17 cellular contexts compared by ENCODE assay signal in genomic region chr6:137156650-137157049, GRCh38. TPM values are rescaled to one million over a fixed set of nuclear protein-coding genes. Genes with fewer than 3 reads are reported as not detected.
DNase-seq lines count a peak whose midpoint lies in the region; ATAC-seq and TF ChIP-seq lines count a peak whose summit lies in the region.
"Had no signal": no experiment of that assay in that cellular context is flagged by ENCODE, and none has a peak within 500 bp of the region (broad histone marks: within the 10 kb centered on the region; RNA-seq: fewer than 3 reads in every experiment).

No MANE protein-coding gene starts in this region.

- 76 to 95% (median 83%) methylated on average over 1 of the region's 1 CpG for WGBS in spleen, 5 donors

- no peak for TF ChIP-seq CTCF in activated CD8-positive, alpha-beta T cell treated with anti-CD3 and anti-CD28 coated beads for 36 hours (IDR thresholded peaks at IDR 0.05)
- no peak for TF ChIP-seq CTCF in spleen (IDR thresholded peaks at IDR 0.05 in 8 of 11, conservative IDR thresholded peaks at IDR 0.05 in 3 of 11)

- TF ChIP-seq POLR2A in spleen (IDR thresholded peaks at IDR 0.05), result no peak

- H3K4me3 Mint-ChIP-seq in activated CD8-positive, alpha-beta T cell treated with anti-CD3 and anti-CD28 coated beads, Interleukin-2, amount 10 ng/mL, durations not matched to agents 7 days and 5 days, result peak overlapping the region; percentile 7
- H3K4me3 Mint-ChIP-seq in activated CD8-positive, alpha-beta T cell treated with anti-CD3 and anti-CD28 coated beads for 36 hours, result no peak overlapping the region
- H3K4me3 Mint-ChIP-seq in activated T-helper 1 cell treated with anti-CD3 and anti-CD28 coated beads, Interleukin-12 subunit alpha, Interleukin-12 subunit beta, Interleukin-2, Interleukin-4 antibody, amounts not matched to agents 30 ng/mL and 10 ng/mL and 1 ng/mL, durations not matched to agents 14 hours and 24 hours and 36 hours, result peak overlapping the region; percentile 13
- H3K4me3 Mint-ChIP-seq: CD4-positive, CD25-positive, alpha-beta regulatory T cell had no signal

- peaks cover 43% of the 10 kb centered on the region for H3K4me1 Mint-ChIP-seq in activated CD8-positive, alpha-beta T cell treated with anti-CD3 and anti-CD28 coated beads, Interleukin-2, amount 10 ng/mL, durations not matched to agents 7 days and 5 days (ENCODE audit: low read depth)
- peaks cover 16% of the 10 kb centered on the region for H3K4me1 Mint-ChIP-seq in activated CD8-positive, alpha-beta T cell treated with anti-CD3 and anti-CD28 coated beads for 36 hours (ENCODE audit: low read depth)
- peaks cover 66% of the 10 kb centered on the region for H3K4me1 Mint-ChIP-seq in activated T-helper 1 cell treated with anti-CD3 and anti-CD28 coated beads, Interleukin-12 subunit alpha, Interleukin-12 subunit beta, Interleukin-2, Interleukin-4 antibody, amounts not matched to agents 30 ng/mL and 10 ng/mL and 1 ng/mL, durations not matched to agents 14 hours and 24 hours and 36 hours (ENCODE audit: low read depth)

- peaks cover 57% of the 10 kb centered on the region for H3K36me3 Mint-ChIP-seq in activated CD8-positive, alpha-beta T cell treated with anti-CD3 and anti-CD28 coated beads, Interleukin-2, amount 10 ng/mL, durations not matched to agents 7 days and 5 days (ENCODE audit: low read depth)
- H3K36me3 Mint-ChIP-seq in activated CD8-positive, alpha-beta T cell treated with anti-CD3 and anti-CD28 coated beads for 36 hours (ENCODE audit: low read depth), result no peaks in the 10 kb centered on the region
- peaks cover 34% of the 10 kb centered on the region for H3K36me3 Mint-ChIP-seq in activated T-helper 1 cell treated with anti-CD3 and anti-CD28 coated beads, Interleukin-12 subunit alpha, Interleukin-12 subunit beta, Interleukin-2, Interleukin-4 antibody, amounts not matched to agents 30 ng/mL and 10 ng/mL and 1 ng/mL, durations not matched to agents 14 hours and 24 hours and 36 hours (ENCODE audit: low read depth)
- H3K36me3 Mint-ChIP-seq: CD4-positive, CD25-positive, alpha-beta regulatory T cell had no signal

- intact Hi-C loops in activated CD8-positive, alpha-beta T cell treated with anti-CD3 and anti-CD28 coated beads for 36 hours (cut with micrococcal nuclease), result loop anchor here (5.0 kb wide), 1 partner anchor 71 kb away; no protein-coding TSS in a partner anchor
- intact Hi-C loops in activated T-helper 1 cell treated with anti-CD3 and anti-CD28 coated beads, Interleukin-12 subunit alpha, Interleukin-12 subunit beta, Interleukin-2, Interleukin-4 antibody, amounts not matched to agents 30 ng/mL and 10 ng/mL and 1 ng/mL, durations not matched to agents 14 hours and 24 hours and 36 hours (cut with micrococcal nuclease), result loop anchor here (1.0 to 10.0 kb wide), 5 partner anchors 9 to 818 kb away; partner anchors contain the start of gene IFNGR1
- intact Hi-C loops in spleen (cut with DNase I; ENCODE audit: low total_unique reads), result no loop called here

- no peaks in the 10 kb centered on the region for H3K36me3 ChIP-seq in spleen
- H3K36me3 ChIP-seq: SJCRH30 had no signal

- peak overlapping the region in 5 of 8 donors; percentile 53 to 82 (median 76) for H3K27ac ChIP-seq in spleen
- H3K27ac ChIP-seq: SJCRH30 had no signal

- H3K27me3 Mint-ChIP-seq in activated CD8-positive, alpha-beta T cell treated with anti-CD3 and anti-CD28 coated beads, Interleukin-2, amount 10 ng/mL, durations not matched to agents 7 days and 5 days (ENCODE audit: low read depth), result peaks cover 10% of the 10 kb centered on the region
- peaks cover 19% of the 10 kb centered on the region for H3K27me3 Mint-ChIP-seq in activated CD8-positive, alpha-beta T cell treated with anti-CD3 and anti-CD28 coated beads for 36 hours
- peaks cover 9% of the 10 kb centered on the region for H3K27me3 Mint-ChIP-seq in activated T-helper 1 cell treated with anti-CD3 and anti-CD28 coated beads, Interleukin-12 subunit alpha, Interleukin-12 subunit beta, Interleukin-2, Interleukin-4 antibody, amounts not matched to agents 30 ng/mL and 10 ng/mL and 1 ng/mL, durations not matched to agents 14 hours and 24 hours and 36 hours (ENCODE audit: insufficient read depth)

- H3K9me3 ChIP-seq in spleen, result peaks cover 0 to 4% (median 0%) of the 10 kb centered on the region in 8 donors
- H3K9me3 ChIP-seq: Caco-2 had no signal

- no peak overlapping the region for H3K4me3 ChIP-seq in spleen
- H3K4me3 ChIP-seq: SJCRH30 had no signal

- POLR2A ChIA-PET in activated CD8-positive, alpha-beta T cell treated with anti-CD3 and anti-CD28 coated beads, Interleukin-2, amount 10 ng/mL, durations not matched to agents 7 days and 5 days (lab: Charles Lee), result no interaction called here
- POLR2A ChIA-PET in activated CD8-positive, alpha-beta T cell treated with anti-CD3 and anti-CD28 coated beads for 36 hours (lab: Charles Lee), result no interaction called here

- DNase-seq in activated CD8-positive, alpha-beta T cell treated with anti-CD3 and anti-CD28 coated beads, Interleukin-2, amount 10 ng/mL, durations not matched to agents 7 days and 5 days, result no peak
- no peak for DNase-seq in activated CD8-positive, alpha-beta T cell treated with anti-CD3 and anti-CD28 coated beads for 36 hours
- DNase-seq in DMS79 treated with DMSO at 0.1 percent for 48 hours (lab: John Stamatoyannopoulos, UW), result peak; percentile 96
- DNase-seq in activated T-helper 1 cell treated with anti-CD3 and anti-CD28 coated beads, Interleukin-12 subunit alpha, Interleukin-12 subunit beta, Interleukin-2, Interleukin-4 antibody, amounts not matched to agents 30 ng/mL and 10 ng/mL and 1 ng/mL, durations not matched to agents 14 hours and 24 hours and 36 hours (ENCODE audit: low spot score), result no peak
- no peak for DNase-seq in spleen
- no peak for DNase-seq in germinal center (ENCODE audit: low spot score)
- DNase-seq: Caco-2; CD4-positive, CD25-positive, alpha-beta regulatory T cell; DMS153; NCI-H1417 treated with DMSO at 0.1 percent for 48 hours; NCI-H2029; NCI-H510A; NCI-H774; SJCRH30 had no signal

- peak overlapping the region; percentile 37 for H3K27ac Mint-ChIP-seq in activated CD8-positive, alpha-beta T cell treated with anti-CD3 and anti-CD28 coated beads, Interleukin-2, amount 10 ng/mL, durations not matched to agents 7 days and 5 days
- H3K27ac Mint-ChIP-seq in activated CD8-positive, alpha-beta T cell treated with anti-CD3 and anti-CD28 coated beads for 36 hours, result no peak overlapping the region
- no peak overlapping the region for H3K27ac Mint-ChIP-seq in activated T-helper 1 cell treated with anti-CD3 and anti-CD28 coated beads, Interleukin-12 subunit alpha, Interleukin-12 subunit beta, Interleukin-2, Interleukin-4 antibody, amounts not matched to agents 30 ng/mL and 10 ng/mL and 1 ng/mL, durations not matched to agents 14 hours and 24 hours and 36 hours

- no peaks in the 10 kb centered on the region for H3K27me3 ChIP-seq in spleen (replicated peaks in 1 of 7)
- H3K27me3 ChIP-seq: SJCRH30 had no signal

- H3K9me3 Mint-ChIP-seq in activated CD8-positive, alpha-beta T cell treated with anti-CD3 and anti-CD28 coated beads, Interleukin-2, amount 10 ng/mL, durations not matched to agents 7 days and 5 days (ENCODE audit: insufficient read depth), result peaks cover 25% of the 10 kb centered on the region
- peaks cover 1% of the 10 kb centered on the region for H3K9me3 Mint-ChIP-seq in activated CD8-positive, alpha-beta T cell treated with anti-CD3 and anti-CD28 coated beads for 36 hours
- H3K9me3 Mint-ChIP-seq in activated T-helper 1 cell treated with anti-CD3 and anti-CD28 coated beads, Interleukin-12 subunit alpha, Interleukin-12 subunit beta, Interleukin-2, Interleukin-4 antibody, amounts not matched to agents 30 ng/mL and 10 ng/mL and 1 ng/mL, durations not matched to agents 14 hours and 24 hours and 36 hours, result peaks cover 54% of the 10 kb centered on the region

- peaks cover 7 to 52% (median 21%) of the 10 kb centered on the region in 6 donors for H3K4me1 ChIP-seq in spleen
- H3K4me1 ChIP-seq: SJCRH30 had no signal

- CTCF ChIA-PET in activated CD8-positive, alpha-beta T cell treated with anti-CD3 and anti-CD28 coated beads, Interleukin-2, amount 10 ng/mL, durations not matched to agents 7 days and 5 days (lab: Charles Lee), result interaction anchor here (1.0 kb wide), 1 partner anchor 158 kb away, joined by 4 read pairs; no protein-coding TSS in a partner anchor
- CTCF ChIA-PET in activated CD8-positive, alpha-beta T cell treated with anti-CD3 and anti-CD28 coated beads for 36 hours (lab: Charles Lee), result no interaction called here

- no peak for ATAC-seq in activated CD8-positive, alpha-beta T cell treated with anti-CD3 and anti-CD28 coated beads, Interleukin-2, amount 10 ng/mL, durations not matched to agents 7 days and 5 days
- no peak for ATAC-seq in activated CD8-positive, alpha-beta T cell treated with anti-CD3 and anti-CD28 coated beads for 36 hours
- no peak for ATAC-seq in GM19452 (IDR thresholded peaks at IDR 0.05; ENCODE audit: unreplicated experiment)

RNA-seq across cellular contexts. Expression of gene IL22RA2, which starts 16.8 kb away (rescaled TPM):
- not detected for total RNA-seq in activated CD8-positive, alpha-beta T cell treated with anti-CD3 and anti-CD28 coated beads, Interleukin-2, amount 10 ng/mL, durations not matched to agents 7 days and 5 days
- total RNA-seq in activated CD8-positive, alpha-beta T cell treated with anti-CD3 and anti-CD28 coated beads for 36 hours, result not detected
- total RNA-seq in activated T-helper 1 cell treated with anti-CD3 and anti-CD28 coated beads, Interleukin-12 subunit alpha, Interleukin-12 subunit beta, Interleukin-2, Interleukin-4 antibody, amounts not matched to agents 30 ng/mL and 10 ng/mL and 1 ng/mL, durations not matched to agents 14 hours and 24 hours and 36 hours, result not detected in 2 replicates
- total RNA-seq in spleen, result 1 to 10 TPM in 1 of 7 donors, under 1 TPM in 2, not detected in 4; 0.19 to 2.1 (median 0.25) TPM
- polyA plus RNA-seq in spleen, result under 1 TPM in 2 of 3 donors, not detected in 1; 0.06 to 0.07 TPM
- total RNA-seq: A673; Caco-2; CD4-positive, CD25-positive, alpha-beta regulatory T cell; LHCN-M2; SJCRH30 had no signal
- polyA plus RNA-seq: CD4-positive, CD25-positive, alpha-beta regulatory T cell had no signal
